11 cellular contexts compared by ENCODE assay signal in genomic region chr5:140182075-140182709, GRCh38. TPM values are rescaled to one million over a fixed set of nuclear protein-coding genes. Genes with fewer than 3 reads are reported as not detected.
A peak's percentile ranks its signal among the peaks of the same experiment; 100 is the strongest.
DNase-seq lines count a peak whose midpoint lies in the region; ATAC-seq and TF ChIP-seq lines count a peak whose summit lies in the region.
"Had no signal": no experiment of that assay in that cellular context is flagged by ENCODE, and none has a peak within 500 bp of the region (broad histone marks: within the 10 kb centered on the region; RNA-seq: fewer than 3 reads in every experiment).

No MANE protein-coding gene starts in this region.

- H3K4me2 ChIP-seq in fibroblast of lung (ENCODE audit: extremely low read depth, insufficient read depth, low read length), result peak overlapping the region; percentile 40
- H3K4me2 ChIP-seq in osteoblast (ENCODE audit: insufficient read depth, low read length), result peak overlapping the region; percentile 30

- H3K27ac ChIP-seq in fibroblast of lung (ENCODE audit: insufficient read depth, low read length), result peak overlapping the region; percentile 30
- peak overlapping the region; percentile 63 for H3K27ac ChIP-seq in osteoblast (ENCODE audit: low read depth, low read length)

- H3K9me3 ChIP-seq in fibroblast of lung (ENCODE audit: control insufficient read depth, insufficient read depth, low read depth, low read length), result no peaks in the 10 kb centered on the region
- no peaks in the 10 kb centered on the region for H3K9me3 ChIP-seq in osteoblast (ENCODE audit: low read depth, low read length)

- ATAC-seq in GM21825 (IDR thresholded peaks at IDR 0.05; ENCODE audit: unreplicated experiment), result no peak
- no peak for ATAC-seq in HG03139 (IDR thresholded peaks at IDR 0.05; ENCODE audit: unreplicated experiment)
- no peak for ATAC-seq in stimulated activated effector memory CD8-positive, alpha-beta T cell treated with anti-CD3 and anti-CD28 coated beads, Interleukin-12 subunit alpha, Interleukin-12 subunit beta, amount 100 ng/mL, for 72 hours
- ATAC-seq: activated CD4-positive, CD25-positive, alpha-beta regulatory T cell treated with anti-CD3 and anti-CD28 coated beads, Interleukin-2, amount 50 U/mL, for 24 hours; activated naive CD8-positive, alpha-beta T cell treated with anti-CD3 and anti-CD28 coated beads, Interleukin-2, amount 50 U/mL, for 24 hours; naive thymus-derived CD8-positive, alpha-beta T cell had no signal

- H2AFZ ChIP-seq in fibroblast of lung (ENCODE audit: low read length), result no peak overlapping the region
- peak overlapping the region; percentile 11 for H2AFZ ChIP-seq in osteoblast (ENCODE audit: low read length)

- no peaks in the 10 kb centered on the region for H4K20me1 ChIP-seq in fibroblast of lung (ENCODE audit: control insufficient read depth, extremely low read depth, insufficient read depth, low read length)
- H4K20me1 ChIP-seq in osteoblast (ENCODE audit: insufficient read depth, low read length), result no peaks in the 10 kb centered on the region

- no peak overlapping the region for H3K9ac ChIP-seq in fibroblast of lung (ENCODE audit: insufficient read depth, low read length)

- H3K4me1 Mint-ChIP-seq in stimulated activated effector memory CD8-positive, alpha-beta T cell treated with anti-CD3 and anti-CD28 coated beads, Interleukin-12 subunit alpha, Interleukin-12 subunit beta, amount 100 ng/mL, for 72 hours, result no peaks in the 10 kb centered on the region
- H3K4me1 Mint-ChIP-seq: activated naive CD8-positive, alpha-beta T cell treated with anti-CD3 and anti-CD28 coated beads, Interleukin-2, amount 50 U/mL, for 24 hours had no signal

- H3K36me3 Mint-ChIP-seq in stimulated activated effector memory CD8-positive, alpha-beta T cell treated with anti-CD3 and anti-CD28 coated beads, Interleukin-12 subunit alpha, Interleukin-12 subunit beta, amount 100 ng/mL, for 72 hours, result no peaks in the 10 kb centered on the region
- H3K36me3 Mint-ChIP-seq: naive thymus-derived CD8-positive, alpha-beta T cell had no signal

- no peak overlapping the region for H3K27ac Mint-ChIP-seq in stimulated activated effector memory CD8-positive, alpha-beta T cell treated with anti-CD3 and anti-CD28 coated beads, Interleukin-12 subunit alpha, Interleukin-12 subunit beta, amount 100 ng/mL, for 72 hours
- H3K27ac Mint-ChIP-seq: activated naive CD8-positive, alpha-beta T cell treated with anti-CD3 and anti-CD28 coated beads, Interleukin-2, amount 50 U/mL, for 24 hours had no signal

- H3K36me3 ChIP-seq in fibroblast of lung (ENCODE audit: control insufficient read depth, insufficient read depth, low read length), result no peaks in the 10 kb centered on the region
- no peaks in the 10 kb centered on the region for H3K36me3 ChIP-seq in osteoblast (ENCODE audit: insufficient read depth, low read length)

- DNase-seq in AG20443 (ENCODE audit: low spot score) (peak; percentile 56), NCI-H69 (lab: John Stamatoyannopoulos, UW) (peak; percentile 78), fibroblast of lung (ENCODE audit: low read depth in 2 of 2) (peak; percentile 50 to 80), osteoblast (ENCODE audit: insufficient read length, low spot score, missing footprints) (no peak)
- no peak for DNase-seq in activated CD8-positive, alpha-beta memory T cell treated with anti-CD3 and anti-CD28 coated beads, Interleukin-2, amount 50 U/mL, for 4 hours
- no peak for DNase-seq in stimulated activated effector memory CD8-positive, alpha-beta T cell treated with anti-CD3 and anti-CD28 coated beads, Interleukin-12 subunit alpha, Interleukin-12 subunit beta, amount 100 ng/mL, for 72 hours (ENCODE audit: low spot score in 2 of 2)
- DNase-seq: activated naive CD8-positive, alpha-beta T cell treated with anti-CD3 and anti-CD28 coated beads, Interleukin-2, amount 50 U/mL, for 24 hours; naive thymus-derived CD8-positive, alpha-beta T cell had no signal

- H3K4me1 ChIP-seq in fibroblast of lung (ENCODE audit: control insufficient read depth, extremely low read depth, insufficient read depth, low read length), result peaks cover 13% of the 10 kb centered on the region
- H3K4me1 ChIP-seq in osteoblast (ENCODE audit: insufficient read depth, low read length), result peaks cover 37% of the 10 kb centered on the region

- TF ChIP-seq CTCF in fibroblast of lung (conservative IDR thresholded peaks at IDR 0.05 in 1 of 2, IDR thresholded peaks at IDR 0.05 in 1 of 2; ENCODE audit: low read depth in 1 of 2, low read length in 2 of 2) (no peak), osteoblast (IDR thresholded peaks at IDR 0.05; ENCODE audit: extremely low read depth, low read depth, low read length) (no peak)

- H3K4me3 Mint-ChIP-seq in stimulated activated effector memory CD8-positive, alpha-beta T cell treated with anti-CD3 and anti-CD28 coated beads, Interleukin-12 subunit alpha, Interleukin-12 subunit beta, amount 100 ng/mL, for 72 hours, result no peak overlapping the region
- H3K4me3 Mint-ChIP-seq: activated naive CD8-positive, alpha-beta T cell treated with anti-CD3 and anti-CD28 coated beads, Interleukin-2, amount 50 U/mL, for 24 hours; naive thymus-derived CD8-positive, alpha-beta T cell had no signal

- no peaks in the 10 kb centered on the region for H3K9me3 Mint-ChIP-seq in stimulated activated effector memory CD8-positive, alpha-beta T cell treated with anti-CD3 and anti-CD28 coated beads, Interleukin-12 subunit alpha, Interleukin-12 subunit beta, amount 100 ng/mL, for 72 hours
- H3K9me3 Mint-ChIP-seq: activated naive CD8-positive, alpha-beta T cell treated with anti-CD3 and anti-CD28 coated beads, Interleukin-2, amount 50 U/mL, for 24 hours; naive thymus-derived CD8-positive, alpha-beta T cell had no signal

- H3K4me3 ChIP-seq in fibroblast of lung (replicated peaks in 1 of 4; ENCODE audit: control extremely low read depth in 1 of 4, insufficient read depth in 1 of 4, low read depth in 3 of 4, low read length in 4 of 4) (no peak overlapping the region), osteoblast (ENCODE audit: insufficient read depth, low read length) (no peak overlapping the region)

- no peaks in the 10 kb centered on the region for H3K79me2 ChIP-seq in fibroblast of lung (ENCODE audit: control insufficient read depth, insufficient read depth, low read length)
- peaks cover 76% of the 10 kb centered on the region for H3K79me2 ChIP-seq in osteoblast (ENCODE audit: insufficient read depth, low read length)

- H3K27me3 ChIP-seq in fibroblast of lung (ENCODE audit: control insufficient read depth, insufficient read depth, low read length) (no peaks in the 10 kb centered on the region), osteoblast (ENCODE audit: insufficient read depth, low read length) (no peaks in the 10 kb centered on the region)

RNA-seq across cellular contexts. Expression of gene CYSTM1, which starts 7.2 kb away (rescaled TPM):
- total RNA-seq in fibroblast of lung, result 18.7 and 24.3 TPM in 2 replicates
- polyA plus RNA-seq in fibroblast of lung, result 35.8 and 38.4 TPM in 2 replicates
- polyA plus RNA-seq in fibroblast of lung (2012), result 49.1 and 51.7 TPM in 2 replicates
- 48.8 and 70.1 TPM in 2 replicates for polyA minus RNA-seq in fibroblast of lung (ENCODE audit: low replicate concordance)
- total RNA-seq in osteoblast, result 24.2 and 27.9 TPM in 2 replicates

RNA-seq across cellular contexts. Expression of gene IGIP, which starts 56.5 kb away (rescaled TPM):
- total RNA-seq in fibroblast of lung (11.7 and 13.4 TPM in 2 replicates), osteoblast (10.5 and 13.0 TPM in 2 replicates)
- polyA plus RNA-seq in fibroblast of lung, result 1.5 and 3.8 TPM in 2 replicates
- 2.2 and 5.1 TPM in 2 replicates for polyA plus RNA-seq in fibroblast of lung (2012)
- 3.5 and 4.1 TPM in 2 replicates for polyA minus RNA-seq in fibroblast of lung (ENCODE audit: low replicate concordance)

Comparison
In these comparisons a context has a peak if more than half of its experiments do, and no peak if none do; other contexts are left out.
1. DNase-seq: peak in AG20443 (single experiment), NCI-H69 (single experiment) and fibroblast of lung (2 of 2); none in osteoblast (single experiment), activated CD8-positive, alpha-beta memory T cell treated with anti-CD3 and anti-CD28 coated beads, Interleukin-2, amount 50 U/mL, for 4 hours (single experiment) and stimulated activated effector memory CD8-positive, alpha-beta T cell treated with anti-CD3 and anti-CD28 coated beads, Interleukin-12 subunit alpha, Interleukin-12 subunit beta, amount 100 ng/mL, for 72 hours (0 of 2).